Comparison of ENCODE assay signal across 15 cellular contexts in genomic region chr7:70131807-70132565, GRCh38.
DNase-seq lines count a peak whose midpoint lies in the region; ATAC-seq and TF ChIP-seq lines count a peak whose summit lies in the region.
"Had no signal": no experiment of that assay in that cellular context is flagged by ENCODE, and none has a peak within 500 bp of the region (broad histone marks: within the 10 kb centered on the region; RNA-seq: fewer than 3 reads in every experiment).

No MANE protein-coding gene starts in this region.

- CTCF ChIA-PET in GM10248 (lab: Yijun Ruan, JAX) = interaction anchor here (1.4 to 1.5 kb wide), 2 partner anchors 8 to 16 kb away, joined by 3 read pairs; no protein-coding TSS in a partner anchor

- H4K20me1 ChIP-seq in BLaER1 treated with 17β-estradiol and CSF1 and Interleukin-3, amounts not matched to agents 10 nM and 100 nM = peaks cover 0 to 13% (median 0%) of the 10 kb centered on the region in 11 experiments; a peak in 1 of 22 replicates

- H3K4me1 Mint-ChIP-seq in glutamatergic neuron (ENCODE audit: low read depth, unreplicated experiment) = peaks cover 47% of the 10 kb centered on the region
- H3K4me1 Mint-ChIP-seq in stimulated activated effector memory CD8-positive, alpha-beta T cell treated with anti-CD3 and anti-CD28 coated beads, Interleukin-12 subunit alpha, Interleukin-12 subunit beta, amount 100 ng/mL, for 72 hours = no peaks in the 10 kb centered on the region
- H3K4me1 Mint-ChIP-seq in natural killer cell treated with Interleukin-12 subunit alpha and Interleukin-12 subunit beta and Interleukin-15 and Interleukin-18, amount 100 ng/mL, for 72 hours (ENCODE audit: low read depth in 2 of 2) = no peaks in the 10 kb centered on the region
- H3K4me1 Mint-ChIP-seq: naive thymus-derived CD4-positive, alpha-beta T cell had no signal

- no peak overlapping the region for H3K27ac ChIP-seq in BLaER1 treated with 17β-estradiol and CSF1 and Interleukin-3, amounts not matched to agents 10 nM and 100 nM
- H3K27ac ChIP-seq: adrenal gland, WERI-Rb-1 had no signal

- H3K36me3 ChIP-seq in BLaER1 treated with 17β-estradiol and CSF1 and Interleukin-3, amounts not matched to agents 10 nM and 100 nM = peaks cover 0 to 41% (median 16%) of the 10 kb centered on the region in 11 experiments; a peak in 15 of 22 replicates
- H3K36me3 ChIP-seq: adrenal gland, WERI-Rb-1 had no signal

- no peaks in the 10 kb centered on the region for H3K27me3 Mint-ChIP-seq in glutamatergic neuron (ENCODE audit: unreplicated experiment)
- H3K27me3 Mint-ChIP-seq in natural killer cell treated with Interleukin-12 subunit alpha and Interleukin-12 subunit beta and Interleukin-15 and Interleukin-18, amount 100 ng/mL, for 72 hours = peaks cover 0 to 5% of the 10 kb centered on the region in 2 donors
- H3K27me3 Mint-ChIP-seq: naive thymus-derived CD4-positive, alpha-beta T cell had no signal

- ATAC-seq in stimulated activated effector memory CD8-positive, alpha-beta T cell treated with anti-CD3 and anti-CD28 coated beads, Interleukin-12 subunit alpha, Interleukin-12 subunit beta, amount 100 ng/mL, for 72 hours = no peak
- ATAC-seq in natural killer cell treated with Interleukin-12 subunit alpha and Interleukin-12 subunit beta and Interleukin-15 and Interleukin-18, amount 100 ng/mL, for 72 hours = no peak
- ATAC-seq: activated CD8-positive, alpha-beta T cell treated with anti-CD3 and anti-CD28 coated beads, Interleukin-2, amount 10 ng/mL, durations not matched to agents 7 days and 5 days; naive thymus-derived CD4-positive, alpha-beta T cell; Panc1 had no signal

- peak overlapping the region in 7 of 11 experiments; percentile 2 to 53 (median 35); a peak in 11 of 22 replicates for H3K4me2 ChIP-seq in BLaER1 treated with 17β-estradiol and CSF1 and Interleukin-3, amounts not matched to agents 10 nM and 100 nM

- peaks cover 0 to 4% (median 0%) of the 10 kb centered on the region in 11 experiments; a peak in 1 of 22 replicates for H3K9me3 ChIP-seq in BLaER1 treated with 17β-estradiol and CSF1 and Interleukin-3, amounts not matched to agents 10 nM and 100 nM (replicated peaks in 1 of 11)
- H3K9me3 ChIP-seq: adrenal gland had no signal

- POLR2A ChIA-PET in GM10248 (lab: Yijun Ruan, JAX) = no interaction called here

- peaks cover 0 to 26% (median 10%) of the 10 kb centered on the region in 10 experiments; a peak in 15 of 20 replicates for H3K4me1 ChIP-seq in BLaER1 treated with 17β-estradiol and CSF1 and Interleukin-3, amounts not matched to agents 10 nM and 100 nM
- H3K4me1 ChIP-seq: adrenal gland had no signal

- peak; percentile 57 for DNase-seq in M059J (ENCODE audit: low read depth)
- DNase-seq in NCI-H526 (lab: John Stamatoyannopoulos, UW) = peak; percentile 53 to 75
- DNase-seq in glutamatergic neuron = no peak
- DNase-seq in stimulated activated effector memory CD8-positive, alpha-beta T cell treated with anti-CD3 and anti-CD28 coated beads, Interleukin-12 subunit alpha, Interleukin-12 subunit beta, amount 100 ng/mL, for 72 hours (ENCODE audit: low spot score in 2 of 2) = no peak
- DNase-seq in natural killer cell treated with Interleukin-12 subunit alpha and Interleukin-12 subunit beta and Interleukin-15 and Interleukin-18, amount 100 ng/mL, for 72 hours (ENCODE audit: low spot score) = no peak
- no peak for DNase-seq in amniotic stem cell (lab: John Stamatoyannopoulos, UW)
- DNase-seq in GM10248 (ENCODE audit: extremely low spot score) = no peak
- DNase-seq: activated CD8-positive, alpha-beta T cell treated with anti-CD3 and anti-CD28 coated beads, Interleukin-2, amount 10 ng/mL, durations not matched to agents 7 days and 5 days; adrenal gland; KBM-7; naive thymus-derived CD4-positive, alpha-beta T cell; NCI-H226; WERI-Rb-1 had no signal

- peak overlapping the region; percentile 4 for H3K27ac Mint-ChIP-seq in glutamatergic neuron (ENCODE audit: unreplicated experiment)
- no peak overlapping the region for H3K27ac Mint-ChIP-seq in stimulated activated effector memory CD8-positive, alpha-beta T cell treated with anti-CD3 and anti-CD28 coated beads, Interleukin-12 subunit alpha, Interleukin-12 subunit beta, amount 100 ng/mL, for 72 hours
- H3K27ac Mint-ChIP-seq in natural killer cell treated with Interleukin-12 subunit alpha and Interleukin-12 subunit beta and Interleukin-15 and Interleukin-18, amount 100 ng/mL, for 72 hours = no peak overlapping the region
- H3K27ac Mint-ChIP-seq: activated CD8-positive, alpha-beta T cell treated with anti-CD3 and anti-CD28 coated beads, Interleukin-2, amount 10 ng/mL, durations not matched to agents 7 days and 5 days; naive thymus-derived CD4-positive, alpha-beta T cell had no signal

- no peak overlapping the region for H3K4me3 ChIP-seq in BLaER1 treated with 17β-estradiol and CSF1 and Interleukin-3, amounts not matched to agents 10 nM and 100 nM
- H3K4me3 ChIP-seq: adrenal gland had no signal

- H3K9ac ChIP-seq in BLaER1 treated with 17β-estradiol and CSF1 and Interleukin-3, amounts not matched to agents 10 nM and 100 nM = no peak overlapping the region

- no peaks in the 10 kb centered on the region for H3K9me3 Mint-ChIP-seq in glutamatergic neuron (ENCODE audit: unreplicated experiment)
- no peaks in the 10 kb centered on the region for H3K9me3 Mint-ChIP-seq in stimulated activated effector memory CD8-positive, alpha-beta T cell treated with anti-CD3 and anti-CD28 coated beads, Interleukin-12 subunit alpha, Interleukin-12 subunit beta, amount 100 ng/mL, for 72 hours
- H3K9me3 Mint-ChIP-seq in natural killer cell treated with Interleukin-12 subunit alpha and Interleukin-12 subunit beta and Interleukin-15 and Interleukin-18, amount 100 ng/mL, for 72 hours = no peaks in the 10 kb centered on the region

- H3K36me3 Mint-ChIP-seq in glutamatergic neuron (ENCODE audit: unreplicated experiment) = no peaks in the 10 kb centered on the region
- H3K36me3 Mint-ChIP-seq in stimulated activated effector memory CD8-positive, alpha-beta T cell treated with anti-CD3 and anti-CD28 coated beads, Interleukin-12 subunit alpha, Interleukin-12 subunit beta, amount 100 ng/mL, for 72 hours = no peaks in the 10 kb centered on the region
- H3K36me3 Mint-ChIP-seq in natural killer cell treated with Interleukin-12 subunit alpha and Interleukin-12 subunit beta and Interleukin-15 and Interleukin-18, amount 100 ng/mL, for 72 hours = no peaks in the 10 kb centered on the region

- TF ChIP-seq CTCF in glutamatergic neuron (IDR thresholded peaks at IDR 0.05; ENCODE audit: partially characterized antibody, unreplicated experiment) = no peak
- no peak for TF ChIP-seq CTCF in GM10248 (IDR thresholded peaks at IDR 0.05; ENCODE audit: control extremely low read depth, extremely low read depth, low read depth, missing control alignments)

- H3K27me3 ChIP-seq in BLaER1 treated with 17β-estradiol and CSF1 and Interleukin-3, amounts not matched to agents 10 nM and 100 nM = no peaks in the 10 kb centered on the region
- H3K27me3 ChIP-seq: adrenal gland had no signal

- peak overlapping the region; percentile 30 for H3K4me3 Mint-ChIP-seq in glutamatergic neuron (ENCODE audit: unreplicated experiment)
- no peak overlapping the region for H3K4me3 Mint-ChIP-seq in stimulated activated effector memory CD8-positive, alpha-beta T cell treated with anti-CD3 and anti-CD28 coated beads, Interleukin-12 subunit alpha, Interleukin-12 subunit beta, amount 100 ng/mL, for 72 hours
- no peak overlapping the region for H3K4me3 Mint-ChIP-seq in natural killer cell treated with Interleukin-12 subunit alpha and Interleukin-12 subunit beta and Interleukin-15 and Interleukin-18, amount 100 ng/mL, for 72 hours
- H3K4me3 Mint-ChIP-seq: activated CD8-positive, alpha-beta T cell treated with anti-CD3 and anti-CD28 coated beads, Interleukin-2, amount 10 ng/mL, durations not matched to agents 7 days and 5 days; naive thymus-derived CD4-positive, alpha-beta T cell had no signal

Comparison
In these comparisons a context has a peak if more than half of its experiments do, and no peak if none do; other contexts are left out.
1. DNase-seq: peak in M059J (single experiment) and NCI-H526 (2 of 2); none in glutamatergic neuron (single experiment), stimulated activated effector memory CD8-positive, alpha-beta T cell treated with anti-CD3 and anti-CD28 coated beads, Interleukin-12 subunit alpha, Interleukin-12 subunit beta, amount 100 ng/mL, for 72 hours (0 of 2), natural killer cell treated with Interleukin-12 subunit alpha and Interleukin-12 subunit beta and Interleukin-15 and Interleukin-18, amount 100 ng/mL, for 72 hours (single experiment), amniotic stem cell (single experiment) and GM10248 (single experiment).